In genomic region chr11:14622241-14622954, GRCh38 we compare ENCODE assay signal across 33 cellular contexts. TPM values are rescaled to one million over a fixed set of nuclear protein-coding genes. Genes with fewer than 3 reads are reported as not detected.
DNase-seq lines count a peak whose midpoint lies in the region; ATAC-seq, FAIRE-seq and TF ChIP-seq lines count a peak whose summit lies in the region.
"Had no signal": no experiment of that assay in that cellular context is flagged by ENCODE, and none has a peak within 500 bp of the region (broad histone marks: within the 10 kb centered on the region; RNA-seq: fewer than 3 reads in every experiment).

No MANE protein-coding gene starts in this region.

- FAIRE-seq in HepG2 (lab: Jason Lieb, UNC), result no peak
- FAIRE-seq: GM12891, islet of Langerhans had no signal

- TF ChIP-seq EP300 in HepG2 (IDR thresholded peaks at IDR 0.05; ENCODE audit: low read depth in 2 of 2, low read length in 2 of 2) (no peak), HepG2 (CRISPR knock-in tag; IDR thresholded peaks at IDR 0.05; ENCODE audit: borderline replicate concordance) (no peak)

- no peaks in the 10 kb centered on the region for H3K27me3 Mint-ChIP-seq in WTC11 (ENCODE audit: low read depth)
- H3K27me3 Mint-ChIP-seq in chondrocyte (ENCODE audit: low read depth), result no peaks in the 10 kb centered on the region
- H3K27me3 Mint-ChIP-seq: activated B cell treated with CpG ODN at 0.5 μM for 24 hours; CD8-positive, alpha-beta memory T cell; effector memory CD8-positive, alpha-beta T cell; memory B cell had no signal

- H3K9me3 Mint-ChIP-seq in WTC11, result no peaks in the 10 kb centered on the region
- H3K9me3 Mint-ChIP-seq in chondrocyte (ENCODE audit: low read depth), result no peaks in the 10 kb centered on the region
- H3K9me3 Mint-ChIP-seq: activated B cell treated with CpG ODN at 0.5 μM for 24 hours; activated T-helper 2 cell treated with anti-CD3 and anti-CD28 coated beads, Interferon-gamma antibody, Interleukin-2, Interleukin-4, amounts not matched to agents 10 μg/mL and 5 μg/mL and 100 μg/mL, durations not matched to agents 14 hours and 24 hours and 36 hours; CD8-positive, alpha-beta memory T cell; effector memory CD8-positive, alpha-beta T cell; memory B cell had no signal

- H3K27me3 ChIP-seq in HepG2 (ENCODE audit: control insufficient read depth in 1 of 2, insufficient read depth in 2 of 2, low read length in 2 of 2), result no peaks in the 10 kb centered on the region
- no peaks in the 10 kb centered on the region for H3K27me3 ChIP-seq in right lobe of liver
- H3K27me3 ChIP-seq in hepatocyte, result no peaks in the 10 kb centered on the region
- no peaks in the 10 kb centered on the region for H3K27me3 ChIP-seq in subcutaneous abdominal adipose tissue (ENCODE audit: control insufficient read depth in 5 of 5, insufficient read depth in 4 of 5, low read length in 5 of 5)
- H3K27me3 ChIP-seq: neutrophil had no signal

- H3K27ac ChIP-seq in HepG2 (ENCODE audit: extremely low read length, insufficient read depth, low read length), result no peak overlapping the region
- peak overlapping the region in 1 of 3 donors; percentile 82 for H3K27ac ChIP-seq in right lobe of liver
- peak overlapping the region; percentile 79 for H3K27ac ChIP-seq in hepatocyte
- peak overlapping the region; percentile 87 for H3K27ac ChIP-seq in subcutaneous abdominal adipose tissue (ENCODE audit: low read depth, low read length)
- H3K27ac ChIP-seq: neutrophil had no signal

- DNase-seq in HepG2 (ENCODE audit: low spot score) (no peak), right lobe of liver (no peak), WTC11 (ENCODE audit: low spot score) (no peak), hepatocyte (ENCODE audit: low spot score) (no peak), medulla oblongata (ENCODE audit: extremely low spot score) (no peak), chondrocyte (ENCODE audit: low spot score) (no peak)
- DNase-seq: activated B cell treated with CpG ODN at 0.5 μM for 24 hours; activated CD4-positive, alpha-beta T cell treated with anti-CD3 and anti-CD28 coated beads, Interleukin-2, amount 50 U/mL, for 48 hours; activated naive CD4-positive, alpha-beta T cell treated with anti-CD3 and anti-CD28 coated beads, Interleukin-2, amount 50 U/mL, for 16 hours; AML-193; caudate nucleus; DMS153; glutamatergic neuron; Karpas-422; NCI-H1048; NCI-H2107; NCI-H345; NCI-H69; SIG-M5; stimulated activated CD4-positive, alpha-beta T cell treated with anti-CD3 and anti-CD28 coated beads, Interleukin-4, amount 100 ng/mL, for 1 hour; T1000; trophoblast cell had no signal

- POLR2A ChIA-PET in HepG2 (lab: Yijun Ruan, JAX) (no interaction called here), WTC11 (lab: Charles Lee) (interaction anchor here (1.1 to 1.2 kb wide), 2 partner anchors 22 to 285 kb away, joined by 4 to 5 read pairs; no protein-coding TSS in a partner anchor)

- H4K20me1 ChIP-seq in HepG2 (ENCODE audit: insufficient read depth, low read length), result no peaks in the 10 kb centered on the region
- no peaks in the 10 kb centered on the region for H4K20me1 ChIP-seq in hepatocyte (ENCODE audit: insufficient read depth, poor library complexity, severe bottlenecking)

- no peak overlapping the region for H2AFZ ChIP-seq in HepG2 (ENCODE audit: low read length)
- H2AFZ ChIP-seq in hepatocyte, result no peak overlapping the region

- H3K4me3 Mint-ChIP-seq in WTC11 (no peak overlapping the region), chondrocyte (ENCODE audit: unreplicated experiment) (no peak overlapping the region)
- H3K4me3 Mint-ChIP-seq: activated B cell treated with CpG ODN at 0.5 μM for 24 hours; CD8-positive, alpha-beta memory T cell; effector memory CD8-positive, alpha-beta T cell; memory B cell had no signal

- H3K4me1 ChIP-seq in HepG2 (ENCODE audit: insufficient read depth, low read length), result peaks cover 45% of the 10 kb centered on the region
- H3K4me1 ChIP-seq in right lobe of liver, result peaks cover 0 to 31% (median 8%) of the 10 kb centered on the region in 4 donors
- peaks cover 51% of the 10 kb centered on the region for H3K4me1 ChIP-seq in hepatocyte (ENCODE audit: insufficient read depth)
- H3K4me1 ChIP-seq in subcutaneous abdominal adipose tissue (ENCODE audit: control insufficient read depth in 5 of 5, insufficient read depth in 5 of 5, low read length in 5 of 5), result peaks cover 0 to 41% (median 16%) of the 10 kb centered on the region in 5 donors

- CTCF ChIA-PET in HepG2 (lab: Yijun Ruan, JAX; ENCODE audit: low intra/inter-chr PET ratio, low total read pairs), result no interaction called here
- CTCF ChIA-PET in WTC11 (lab: Charles Lee), result interaction anchor here (0.6 to 5.7 kb wide), 27 partner anchors 16 to 453 kb away, joined by 3 to 181 read pairs (median 4); partner anchors contain the start of genes CYP2R1 and PDE3B

- 0 out of 3 replicates have a peak, but pooled peaks have one; percentile 11 for ATAC-seq in HepG2
- ATAC-seq in right lobe of liver, result no peak
- ATAC-seq in WTC11, result peak; percentile 76
- no peak for ATAC-seq in HG03196 (IDR thresholded peaks at IDR 0.05; ENCODE audit: unreplicated experiment)
- ATAC-seq: effector memory CD8-positive, alpha-beta T cell; left lobe of liver; sciatic nerve had no signal

- no peaks in the 10 kb centered on the region for H3K36me3 Mint-ChIP-seq in WTC11
- no peaks in the 10 kb centered on the region for H3K36me3 Mint-ChIP-seq in chondrocyte (ENCODE audit: low read depth)
- H3K36me3 Mint-ChIP-seq: memory B cell had no signal

- 98% methylated on average over 5 of the region's 5 CpGs for WGBS in HepG2 (ENCODE audit: low lambda C conversion rate)
- WGBS in right lobe of liver (ENCODE audit: insufficient coverage, low coverage, low lambda C conversion rate, missing lambda C conversion rate), result 72% methylated on average over 5 of the region's 5 CpGs
- WGBS in hepatocyte (ENCODE audit: low lambda C conversion rate, missing lambda C conversion rate), result 76% methylated on average over 5 of the region's 5 CpGs

- in situ Hi-C loops in HepG2 (cut with HindIII; ENCODE audit: extremely low pct_ligation_motif_present, low pct_unique_long_range_greater_than_20kb), result no loop called here

- H3K9ac ChIP-seq in HepG2 (ENCODE audit: insufficient read depth, low read depth, low read length) (no peak overlapping the region), subcutaneous abdominal adipose tissue (ENCODE audit: low read length in 5 of 5) (no peak overlapping the region)

- H3K9me2 ChIP-seq in hepatocyte (replicated peaks; ENCODE audit: insufficient read depth), result no peaks in the 10 kb centered on the region

- H3K4me1 Mint-ChIP-seq in WTC11, result no peaks in the 10 kb centered on the region
- H3K4me1 Mint-ChIP-seq in chondrocyte (ENCODE audit: low read depth), result no peaks in the 10 kb centered on the region

- H3K36me3 ChIP-seq in HepG2 (replicated peaks in 1 of 2; ENCODE audit: control insufficient read depth in 1 of 2, insufficient read depth in 2 of 2, low read length in 2 of 2) (no peaks in the 10 kb centered on the region; a peak in 1 of 5 replicates), right lobe of liver (no peaks in the 10 kb centered on the region), hepatocyte (replicated peaks; ENCODE audit: insufficient read depth, low read depth) (no peaks in the 10 kb centered on the region), subcutaneous abdominal adipose tissue (ENCODE audit: control insufficient read depth in 5 of 5, insufficient read depth in 5 of 5, low read length in 5 of 5) (no peaks in the 10 kb centered on the region)
- H3K36me3 ChIP-seq: neutrophil had no signal

- H3K4me2 ChIP-seq in HepG2 (ENCODE audit: low read depth, low read length), result no peak overlapping the region
- no peak overlapping the region for H3K4me2 ChIP-seq in hepatocyte

- TF ChIP-seq CTCF in HepG2 (CRISPR knock-in tag; IDR thresholded peaks at IDR 0.05), result no peak
- peak in 1 of 4 donors; percentile 6 for TF ChIP-seq CTCF in right lobe of liver (IDR thresholded peaks at IDR 0.05)
- no peak for TF ChIP-seq CTCF in WTC11 (IDR thresholded peaks at IDR 0.05)
- no peak for TF ChIP-seq CTCF in hepatocyte (IDR thresholded peaks at IDR 0.05; ENCODE audit: poor library complexity)
- TF ChIP-seq CTCF in chondrocyte (IDR thresholded peaks at IDR 0.05), result no peak

- no peaks in the 10 kb centered on the region for H3K79me2 ChIP-seq in HepG2 (ENCODE audit: insufficient read depth, low read length)
- H3K79me2 ChIP-seq in hepatocyte, result no peaks in the 10 kb centered on the region

- no peak overlapping the region for H3K27ac Mint-ChIP-seq in WTC11
- no peak overlapping the region for H3K27ac Mint-ChIP-seq in chondrocyte (ENCODE audit: unreplicated experiment)
- H3K27ac Mint-ChIP-seq: activated B cell treated with CpG ODN at 0.5 μM for 24 hours; activated T-helper 2 cell treated with anti-CD3 and anti-CD28 coated beads, Interferon-gamma antibody, Interleukin-2, Interleukin-4, amounts not matched to agents 10 μg/mL and 5 μg/mL and 100 μg/mL, durations not matched to agents 14 hours and 24 hours and 36 hours; memory B cell had no signal

- intact Hi-C loops in HepG2 (cut with micrococcal nuclease; ENCODE audit: unreplicated experiment) (no loop called here), right lobe of liver (cut with DNase I) (no loop called here)

- no TSS peak for BruUV-seq in HepG2 (replicated peaks; lab: Mats Ljungman, UMichigan)

- no peak overlapping the region for H3K4me3 ChIP-seq in HepG2 (replicated peaks in 1 of 3; ENCODE audit: insufficient read depth in 1 of 3, low read depth in 2 of 3, low read length in 3 of 3)
- no peak overlapping the region for H3K4me3 ChIP-seq in right lobe of liver
- no peak overlapping the region for H3K4me3 ChIP-seq in hepatocyte
- no peak overlapping the region for H3K4me3 ChIP-seq in subcutaneous abdominal adipose tissue (ENCODE audit: low read depth in 1 of 5, low read length in 5 of 5)

- TF ChIP-seq POLR2A in HepG2 (IDR thresholded peaks at IDR 0.05; ENCODE audit: insufficient read depth in 1 of 2, low read depth in 2 of 2, low read length in 2 of 2) (no peak), right lobe of liver (IDR thresholded peaks at IDR 0.05) (no peak)

- H3K9me3 ChIP-seq in HepG2 (ENCODE audit: low read length), result no peaks in the 10 kb centered on the region
- H3K9me3 ChIP-seq in right lobe of liver, result no peaks in the 10 kb centered on the region
- H3K9me3 ChIP-seq in hepatocyte (ENCODE audit: low read depth), result no peaks in the 10 kb centered on the region
- H3K9me3 ChIP-seq in subcutaneous abdominal adipose tissue (ENCODE audit: control insufficient read depth in 5 of 5, low read length in 5 of 5), result no peaks in the 10 kb centered on the region
- H3K9me3 ChIP-seq: neutrophil had no signal

- no peak for TF ChIP-seq RAD21 in HepG2 (CRISPR knock-in tag; IDR thresholded peaks at IDR 0.05)

RNA-seq across cellular contexts. Expression of gene PDE3B, which starts 21.2 kb away (rescaled TPM):
- total RNA-seq in HepG2 (2016; rRNA removed; fragmentation: Illumina TruSeq; extraction: Trizol) (19.6 and 26.5 TPM in 2 replicates), right lobe of liver (10 to 100 TPM; 14.9 to 47.1 (median 28.8) TPM), WTC11 (2021) (9.4 to 9.6 TPM (median 9.5 TPM) in 3 replicates), hepatocyte (45.4 and 46.3 TPM in 2 replicates), chondrocyte (0.31 to 0.47 TPM in 2 of 3 replicates, not detected in the other)
- 9.1 and 9.7 TPM in 2 replicates for total RNA-seq in HepG2 (2016; cell fraction: cytosol; rRNA removed; fragmentation: Illumina TruSeq; extraction: Trizol; ENCODE audit: low read depth)
- 18.7 and 26.8 TPM in 2 replicates for total RNA-seq in HepG2 (2016; cell fraction: insoluble cytoplasmic fraction; rRNA removed; fragmentation: Illumina TruSeq; extraction: Trizol)
- 10.7 and 12.0 TPM in 2 replicates for total RNA-seq in HepG2 (2016; cell fraction: membrane; rRNA removed; fragmentation: Illumina TruSeq; extraction: Trizol)
- 59.3 and 61.3 TPM in 2 replicates for total RNA-seq in HepG2 (2016; cell fraction: nucleus; rRNA removed; fragmentation: Illumina TruSeq; extraction: Trizol)
- polyA plus RNA-seq in HepG2 (2011; rRNA removed) (12.8 and 14.1 TPM in 2 replicates), hepatocyte (10.9 and 15.8 TPM in 2 replicates)
- polyA plus RNA-seq in HepG2 (2011; cell fraction: cytosol; rRNA removed), result 5.2 and 7.0 TPM in 2 replicates
- 12.5 and 13.7 TPM in 2 replicates for polyA plus RNA-seq in HepG2 (2011; cell fraction: nucleus; rRNA removed)
- 13.9 and 22.3 TPM in 2 replicates for polyA plus RNA-seq in HepG2 (2012)
- 0.80 and 0.88 TPM in 2 replicates for polyA plus RNA-seq in HepG2 (2016; cell fraction: cytosol; fragmentation: Illumina TruSeq; extraction: Trizol; ENCODE audit: low read depth)
- polyA plus RNA-seq in HepG2 (2016; cell fraction: insoluble cytoplasmic fraction; fragmentation: Illumina TruSeq; extraction: Trizol; ENCODE audit: low read depth), result 12.6 and 13.1 TPM in 2 replicates
- 2.2 and 2.7 TPM in 2 replicates for polyA plus RNA-seq in HepG2 (2016; cell fraction: membrane; fragmentation: Illumina TruSeq; extraction: Trizol; ENCODE audit: low read depth)
- 26.0 and 26.6 TPM in 2 replicates for polyA plus RNA-seq in HepG2 (2016; cell fraction: nucleus; fragmentation: Illumina TruSeq; extraction: Trizol; ENCODE audit: insufficient read depth, low read depth)
- polyA minus RNA-seq in HepG2 (2011; rRNA and poly(A)+ RNA removed; ENCODE audit: low replicate concordance), result 27.0 and 31.4 TPM in 2 replicates
- 29.8 and 43.1 TPM in 2 replicates for polyA minus RNA-seq in HepG2 (2011; cell fraction: cytosol; rRNA and poly(A)+ RNA removed)
- polyA minus RNA-seq in HepG2 (2011; cell fraction: nucleus; rRNA and poly(A)+ RNA removed), result 106 and 119 TPM in 2 replicates

Comparison
In these comparisons a context has a peak if more than half of its experiments do, and no peak if none do; other contexts are left out.
1. ATAC-seq: peak in HepG2 (single experiment) and WTC11 (single experiment); none in right lobe of liver (0 of 4) and HG03196 (single experiment).